Comparison of ENCODE assay signal across 22 cellular contexts in genomic region chr6:38929560-38929959, GRCh38.
"Had no signal": no experiment of that assay in that cellular context is flagged by ENCODE, and none has a peak within 500 bp of the region (broad histone marks: within the 10 kb centered on the region; RNA-seq: fewer than 3 reads in every experiment).

No MANE protein-coding gene starts in this region.

- H3K9me3 ChIP-seq: left ventricle myocardium inferior, lower lobe of right lung, psoas muscle, right lobe of liver, tibial artery, upper lobe of left lung, uterus had no signal

- H3K9me3 Mint-ChIP-seq: memory B cell; nephron progenitor cell; stimulated activated effector memory CD8-positive, alpha-beta T cell treated with anti-CD3 and anti-CD28 coated beads, Interleukin-12 subunit alpha, Interleukin-12 subunit beta, amount 100 ng/mL, for 72 hours had no signal

- H3K27ac Mint-ChIP-seq: memory B cell; nephron progenitor cell; stimulated activated effector memory CD8-positive, alpha-beta T cell treated with anti-CD3 and anti-CD28 coated beads, Interleukin-12 subunit alpha, Interleukin-12 subunit beta, amount 100 ng/mL, for 72 hours had no signal

- H3K4me1 ChIP-seq: left ventricle myocardium inferior, lower lobe of right lung, psoas muscle, right lobe of liver, tibial artery, upper lobe of left lung, uterus had no signal

- H3K27me3 ChIP-seq: hepatocyte, right lobe of liver, upper lobe of left lung had no signal

- H3K36me3 Mint-ChIP-seq: memory B cell; stimulated activated effector memory CD8-positive, alpha-beta T cell treated with anti-CD3 and anti-CD28 coated beads, Interleukin-12 subunit alpha, Interleukin-12 subunit beta, amount 100 ng/mL, for 72 hours had no signal

- H3K4me1 Mint-ChIP-seq: memory B cell; nephron progenitor cell; stimulated activated effector memory CD8-positive, alpha-beta T cell treated with anti-CD3 and anti-CD28 coated beads, Interleukin-12 subunit alpha, Interleukin-12 subunit beta, amount 100 ng/mL, for 72 hours had no signal

- H3K36me3 ChIP-seq: left ventricle myocardium inferior, lower lobe of right lung, right lobe of liver, tibial artery, upper lobe of left lung, uterus had no signal

- DNase-seq: dermis blood vessel endothelial cell; erythroblast; foreskin melanocyte; head of caudate nucleus; kidney; left cardiac atrium; left ventricle myocardium inferior; lower lobe of right lung; midbrain; nephron progenitor cell; psoas muscle; retina; right lobe of liver; stimulated activated CD4-positive, alpha-beta T cell treated with anti-CD3 and anti-CD28 coated beads, Interleukin-4, amount 100 ng/mL, for 1 hour; stimulated activated CD8-positive, alpha-beta memory T cell treated with anti-CD3 and anti-CD28 coated beads, Interleukin-4, amount 100 ng/mL, for 48 hours; stimulated activated naive CD8-positive, alpha-beta T cell treated with anti-CD3 and anti-CD28 coated beads, Interleukin-15, Interleukin-2, amounts not matched to agents 100 U/mL and 50 U/mL, for 24 hours; tibial artery; upper lobe of left lung; uterus had no signal

- H3K4me2 ChIP-seq: hepatocyte had no signal

- FAIRE-seq: kidney had no signal

- H3K4me3 ChIP-seq: hepatocyte, left ventricle myocardium inferior, lower lobe of right lung, psoas muscle, right lobe of liver, tibial artery, upper lobe of left lung, uterus had no signal

- H3K27ac ChIP-seq: hepatocyte, left ventricle myocardium inferior, lower lobe of right lung, psoas muscle, right lobe of liver, tibial artery, upper lobe of left lung, uterus had no signal

- H3K79me2 ChIP-seq: hepatocyte had no signal

- ATAC-seq: left cardiac atrium; lower lobe of right lung; psoas muscle; right lobe of liver; stimulated activated effector memory CD8-positive, alpha-beta T cell treated with anti-CD3 and anti-CD28 coated beads, Interleukin-12 subunit alpha, Interleukin-12 subunit beta, amount 100 ng/mL, for 72 hours; stimulated activated naive CD8-positive, alpha-beta T cell treated with anti-CD3 and anti-CD28 coated beads, Interleukin-15, Interleukin-2, amounts not matched to agents 100 U/mL and 50 U/mL, for 24 hours had no signal

- H3K4me3 Mint-ChIP-seq: memory B cell; nephron progenitor cell; stimulated activated effector memory CD8-positive, alpha-beta T cell treated with anti-CD3 and anti-CD28 coated beads, Interleukin-12 subunit alpha, Interleukin-12 subunit beta, amount 100 ng/mL, for 72 hours had no signal
